16 cellular contexts compared by ENCODE assay signal in the genomic region with DNA sequence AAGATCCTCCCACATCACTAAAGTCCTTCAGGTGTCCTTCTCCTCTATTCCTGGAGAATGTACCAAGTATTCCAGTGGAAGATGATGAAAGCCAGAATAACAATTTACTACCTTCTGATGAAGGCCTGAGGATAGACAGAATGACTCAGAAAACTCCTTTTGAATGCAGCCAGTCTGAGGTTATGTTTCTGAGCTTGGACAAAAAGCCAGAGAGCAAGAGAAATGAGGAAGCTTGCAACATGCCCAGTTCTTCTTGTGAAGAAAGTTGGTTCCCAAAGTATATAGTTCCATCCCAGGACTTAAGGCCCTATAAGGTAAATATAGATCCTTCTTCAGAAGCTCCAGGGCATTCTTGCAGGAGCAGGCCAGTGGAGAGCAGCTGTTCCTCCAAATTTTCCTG.
DNase-seq lines count a peak whose midpoint lies in the region; ATAC-seq and TF ChIP-seq lines count a peak whose summit lies in the region.
"Had no signal": no experiment of that assay in that cellular context is flagged by ENCODE, and none has a peak within 500 bp of the region (broad histone marks: within the 10 kb centered on the region; RNA-seq: fewer than 3 reads in every experiment).

No MANE protein-coding gene starts in this region.

- no peak for ATAC-seq in GM21515 (IDR thresholded peaks at IDR 0.05; ENCODE audit: unreplicated experiment)

- TF ChIP-seq CTCF in epithelial cell of esophagus (IDR thresholded peaks at IDR 0.05; ENCODE audit: insufficient read depth, low read depth, low read length, missing control alignments): no peak

- DNase-seq in SIG-M5 treated with dmso at 0.1 percent for 504 hours (lab: John Stamatoyannopoulos, UW; ENCODE audit: unreplicated experiment) (peak; percentile 38), SIG-M5 (lab: John Stamatoyannopoulos, UW) (no peak), MV-4-11 (lab: John Stamatoyannopoulos, UW) (peak; percentile 69), epithelial cell of esophagus (ENCODE audit: low read depth) (peak; percentile 14), UCSD-AML1 (lab: John Stamatoyannopoulos, UW; ENCODE audit: unreplicated experiment) (no peak), HK-2 (ENCODE audit: unreplicated experiment) (no peak), COR-L47 (lab: John Stamatoyannopoulos, UW) (no peak)
- DNase-seq: 8988T; CD8-positive, alpha-beta memory T cell; HFFc6; NCI-H1417 treated with DMSO at 0.1 percent for 48 hours; NCI-H1930; NCI-H226; NCI-H524 treated with DMSO at 0.1 percent for 48 hours; Peyer's patch had no signal

- no peak overlapping the region for H3K4me3 ChIP-seq in epithelial cell of esophagus (ENCODE audit: low read length)
- H3K4me3 ChIP-seq: Peyer's patch had no signal

Comparison
In these comparisons a context has a peak if more than half of its experiments do, and no peak if none do; other contexts are left out.
1. DNase-seq: peak in SIG-M5 treated with dmso at 0.1 percent for 504 hours (single experiment), MV-4-11 (single experiment) and epithelial cell of esophagus (single experiment); none in SIG-M5 (single experiment), UCSD-AML1 (single experiment), HK-2 (single experiment) and COR-L47 (single experiment).